2 cellular contexts compared by ENCODE assay signal in the genomic region with DNA sequence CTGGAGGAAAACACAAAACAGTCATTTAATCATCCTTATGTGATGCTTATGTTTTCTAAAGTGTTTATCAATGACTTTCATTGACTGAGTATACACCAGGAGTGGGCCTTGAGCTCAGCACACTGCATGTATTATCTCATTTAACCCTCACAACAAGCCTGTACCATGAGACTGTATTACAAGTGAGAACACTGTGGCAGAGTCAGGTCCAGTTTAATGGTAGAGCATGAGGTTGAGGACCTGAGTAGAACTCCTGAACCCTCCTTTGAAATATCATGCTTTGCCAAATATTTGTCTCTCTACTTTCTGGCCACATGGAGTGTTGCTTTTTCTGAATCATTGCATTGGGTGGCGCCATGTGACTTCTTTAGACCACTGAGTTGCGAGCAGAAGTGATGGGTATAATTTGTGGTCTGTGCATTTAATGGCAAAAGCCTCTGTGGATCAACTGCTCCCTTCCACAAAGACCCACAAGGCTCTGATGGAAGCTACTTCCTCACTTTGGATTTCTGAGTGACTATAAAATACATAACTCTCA.
TF ChIP-seq lines count a peak whose summit lies in the region.

No MANE protein-coding gene starts in this region.

TF ChIP-seq in HCT116, 20 proteins besides CTCF, POLR2A, EP300 and RAD21 (continued from another document):
- TF ChIP-seq, protein P1, sequence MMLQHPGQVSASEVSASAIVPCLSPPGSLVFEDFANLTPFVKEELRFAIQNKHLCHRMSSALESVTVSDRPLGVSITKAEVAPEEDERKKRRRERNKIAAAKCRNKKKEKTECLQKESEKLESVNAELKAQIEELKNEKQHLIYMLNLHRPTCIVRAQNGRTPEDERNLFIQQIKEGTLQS (IDR thresholded peaks at IDR 0.05): no peak
- TF ChIP-seq FOSL1 (IDR thresholded peaks at IDR 0.05; ENCODE audit: low read depth) (no peak), SRF (IDR thresholded peaks at IDR 0.05; ENCODE audit: low read depth) (no peak), EZH2phosphoT487 (IDR thresholded peaks at IDR 0.05; ENCODE audit: borderline replicate concordance) (no peak), CBX3 (IDR thresholded peaks at IDR 0.05; ENCODE audit: low read depth) (no peak), ZFX (IDR thresholded peaks at IDR 0.05) (no peak), TCF7L2 (IDR thresholded peaks at IDR 0.05; ENCODE audit: borderline replicate concordance, extremely low read depth, insufficient read depth, insufficient read length) (no peak), YY1 (IDR thresholded peaks at IDR 0.05; ENCODE audit: extremely low read depth, insufficient replicate concordance, low read depth, low read length) (no peak)
- TF ChIP-seq, protein P2, sequence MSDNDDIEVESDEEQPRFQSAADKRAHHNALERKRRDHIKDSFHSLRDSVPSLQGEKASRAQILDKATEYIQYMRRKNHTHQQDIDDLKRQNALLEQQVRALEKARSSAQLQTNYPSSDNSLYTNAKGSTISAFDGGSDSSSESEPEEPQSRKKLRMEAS (IDR thresholded peaks at IDR 0.05): no peak

TF ChIP-seq in WTC11, 78 proteins besides CTCF, POLR2A, EP300 and RAD21 (continued from another document):
- TF ChIP-seq, protein P3, sequence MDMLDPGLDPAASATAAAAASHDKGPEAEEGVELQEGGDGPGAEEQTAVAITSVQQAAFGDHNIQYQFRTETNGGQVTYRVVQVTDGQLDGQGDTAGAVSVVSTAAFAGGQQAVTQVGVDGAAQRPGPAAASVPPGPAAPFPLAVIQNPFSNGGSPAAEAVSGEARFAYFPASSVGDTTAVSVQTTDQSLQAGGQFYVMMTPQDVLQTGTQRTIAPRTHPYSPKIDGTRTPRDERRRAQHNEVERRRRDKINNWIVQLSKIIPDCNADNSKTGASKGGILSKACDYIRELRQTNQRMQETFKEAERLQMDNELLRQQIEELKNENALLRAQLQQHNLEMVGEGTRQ (CRISPR knock-in tag; IDR thresholded peaks at IDR 0.05): peak; percentile 24
- TF ChIP-seq, protein P4, sequence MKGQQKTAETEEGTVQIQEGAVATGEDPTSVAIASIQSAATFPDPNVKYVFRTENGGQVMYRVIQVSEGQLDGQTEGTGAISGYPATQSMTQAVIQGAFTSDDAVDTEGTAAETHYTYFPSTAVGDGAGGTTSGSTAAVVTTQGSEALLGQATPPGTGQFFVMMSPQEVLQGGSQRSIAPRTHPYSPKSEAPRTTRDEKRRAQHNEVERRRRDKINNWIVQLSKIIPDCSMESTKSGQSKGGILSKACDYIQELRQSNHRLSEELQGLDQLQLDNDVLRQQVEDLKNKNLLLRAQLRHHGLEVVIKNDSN (CRISPR knock-in tag; IDR thresholded peaks at IDR 0.05): no peak
